ENCODE assay signal across 11 cellular contexts in the genomic region with DNA sequence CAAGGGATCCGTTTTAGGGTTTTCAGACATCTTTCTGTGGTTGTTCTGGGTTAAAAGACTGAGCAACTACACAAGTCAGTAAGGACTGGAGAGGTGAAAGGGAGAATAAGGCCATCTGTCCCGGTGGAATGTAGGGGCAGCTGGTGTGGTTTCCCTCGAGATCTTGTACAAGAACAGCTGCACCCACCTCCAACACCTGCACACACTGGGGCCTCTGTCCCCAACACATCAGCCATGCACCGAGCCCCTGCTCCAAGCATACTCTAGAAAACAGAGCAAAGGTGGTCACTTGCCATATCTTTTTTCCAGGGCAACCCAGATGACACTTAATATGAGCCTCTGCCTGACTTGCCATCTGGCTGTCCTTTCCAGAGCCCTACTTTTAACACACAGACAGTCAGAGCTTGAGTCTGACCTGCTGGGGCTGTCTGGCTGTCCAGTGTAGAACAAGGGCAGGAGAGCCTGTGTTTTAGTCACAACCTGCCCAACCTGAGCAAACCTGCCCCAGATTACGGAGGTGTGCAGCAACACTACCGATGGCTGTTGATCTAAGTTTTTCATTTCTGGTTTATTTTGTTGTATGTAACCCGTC. TPM values are rescaled to one million over a fixed set of nuclear protein-coding genes. Genes with fewer than 3 reads are reported as not detected.
DNase-seq lines count a peak whose midpoint lies in the region; ATAC-seq and TF ChIP-seq lines count a peak whose summit lies in the region.
"Had no signal": no experiment of that assay in that cellular context is flagged by ENCODE, and none has a peak within 500 bp of the region (broad histone marks: within the 10 kb centered on the region; RNA-seq: fewer than 3 reads in every experiment).

No MANE protein-coding gene starts in this region.

- H3K27me3 ChIP-seq in GM23338 (ENCODE audit: insufficient read depth): no peaks in the 10 kb centered on the region
- no peaks in the 10 kb centered on the region for H3K27me3 ChIP-seq in adrenal gland

- H3F3A ChIP-seq in GM23338 (replicated peaks; ENCODE audit: low read depth): no peaks in the 10 kb centered on the region

- no peaks in the 10 kb centered on the region for H3K9me3 ChIP-seq in adrenal gland (replicated peaks in 1 of 3)

- H3K27me3 Mint-ChIP-seq in GM23338 (ENCODE audit: insufficient read depth, low read depth, poor library complexity) (peaks cover 8% of the 10 kb centered on the region), nephron (ENCODE audit: low read depth) (no peaks in the 10 kb centered on the region)

- H3K79me2 ChIP-seq in GM23338 (replicated peaks; ENCODE audit: insufficient read depth): no peaks in the 10 kb centered on the region

- intact Hi-C loops in adrenal gland (cut with DNase I): no loop called here

- H3K9me3 Mint-ChIP-seq in GM23338 (no peaks in the 10 kb centered on the region), nephron (no peaks in the 10 kb centered on the region)

- H3K27ac Mint-ChIP-seq in GM23338 (peak overlapping the region; percentile 87), nephron (peak overlapping the region in 2 of 3 experiments; percentile 2 to 63)

- H3K36me3 Mint-ChIP-seq in GM23338 (ENCODE audit: low read depth) (peaks cover 12% of the 10 kb centered on the region), nephron (ENCODE audit: low read depth) (peaks cover 48% of the 10 kb centered on the region)

- H2AFZ ChIP-seq in GM23338: no peak overlapping the region

- TF ChIP-seq CTCF in GM23338 (conservative IDR thresholded peaks at IDR 0.05; ENCODE audit: low read depth in 2 of 2) (no peak), adrenal gland (IDR thresholded peaks at IDR 0.05) (no peak), nephron (IDR thresholded peaks at IDR 0.05; ENCODE audit: unreplicated experiment in 3 of 3) (no peak)

- H3K36me3 ChIP-seq in GM23338 (ENCODE audit: insufficient read depth): no peaks in the 10 kb centered on the region
- peaks cover 0 to 95% of the 10 kb centered on the region in 2 donors for H3K36me3 ChIP-seq in adrenal gland (replicated peaks in 1 of 2)

- no peak overlapping the region for H3K4me2 ChIP-seq in GM23338

- H3K4me3 ChIP-seq in GM23338 (no peak overlapping the region), adrenal gland (no peak overlapping the region)

- ATAC-seq in GM23338 (no peak), HG02678 (IDR thresholded peaks at IDR 0.05; ENCODE audit: unreplicated experiment) (no peak), GM21723 (IDR thresholded peaks at IDR 0.05; ENCODE audit: unreplicated experiment) (no peak)

- no peaks in the 10 kb centered on the region for H4K20me1 ChIP-seq in GM23338 (replicated peaks; ENCODE audit: insufficient read depth)

- 48 to 64% (median 59%) methylated on average over 7 of the region's 7 CpGs for WGBS in adrenal gland, 4 donors

- peaks cover 6% of the 10 kb centered on the region for H3K4me1 Mint-ChIP-seq in GM23338
- peaks cover 12% of the 10 kb centered on the region for H3K4me1 Mint-ChIP-seq in nephron

- TF ChIP-seq POLR2A in adrenal gland (IDR thresholded peaks at IDR 0.05): no peak

- DNase-seq in GM23338 (ENCODE audit: low spot score): no peak
- no peak for DNase-seq in adrenal gland
- no peak for DNase-seq in activated CD4-positive, alpha-beta T cell treated with anti-CD3 and anti-CD28 coated beads for 4 hours
- DNase-seq: activated CD4-positive, alpha-beta T cell treated with anti-CD3 and anti-CD28 coated beads for 48 hours; effector CD8-positive, alpha-beta T cell; hippocampal formation; MM.1S; NCI-H510A had no signal

- H3K27ac ChIP-seq in GM23338 (ENCODE audit: low read depth) (peak overlapping the region; percentile 66; the same call in 1 of the 2 replicates), adrenal gland (peak overlapping the region; percentile 54 to 90 (median 80))

- H3K4me1 ChIP-seq in GM23338 (ENCODE audit: insufficient read depth) (no peaks in the 10 kb centered on the region), adrenal gland (replicated peaks in 1 of 2) (peaks cover 16 to 20% of the 10 kb centered on the region in 2 donors)

- H3K4me3 Mint-ChIP-seq in GM23338 (no peak overlapping the region), nephron (no peak overlapping the region)

- H3K9me2 ChIP-seq in GM23338 (ENCODE audit: insufficient read depth): no peaks in the 10 kb centered on the region

TF ChIP-seq in GM23338, 12 proteins besides CTCF, POLR2A, EP300 and RAD21 (continues in another document):
- TF ChIP-seq ZNF331 (CRISPR knock-in tag; IDR thresholded peaks at IDR 0.05; ENCODE audit: low read depth) (no peak), CREB1 (CRISPR knock-in tag; IDR thresholded peaks at IDR 0.05; ENCODE audit: low read depth) (no peak)
- TF ChIP-seq, protein P1, sequence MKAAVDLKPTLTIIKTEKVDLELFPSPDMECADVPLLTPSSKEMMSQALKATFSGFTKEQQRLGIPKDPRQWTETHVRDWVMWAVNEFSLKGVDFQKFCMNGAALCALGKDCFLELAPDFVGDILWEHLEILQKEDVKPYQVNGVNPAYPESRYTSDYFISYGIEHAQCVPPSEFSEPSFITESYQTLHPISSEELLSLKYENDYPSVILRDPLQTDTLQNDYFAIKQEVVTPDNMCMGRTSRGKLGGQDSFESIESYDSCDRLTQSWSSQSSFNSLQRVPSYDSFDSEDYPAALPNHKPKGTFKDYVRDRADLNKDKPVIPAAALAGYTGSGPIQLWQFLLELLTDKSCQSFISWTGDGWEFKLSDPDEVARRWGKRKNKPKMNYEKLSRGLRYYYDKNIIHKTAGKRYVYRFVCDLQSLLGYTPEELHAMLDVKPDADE (IDR thresholded peaks at IDR 0.05): no peak

RNA-seq across cellular contexts. Expression of a gene that starts 12.2 kb away (rescaled TPM):
- 3.5 and 17.1 TPM in 2 replicates for total RNA-seq in GM23338 (2014; rRNA removed; shearing (Covaris generic))
- polyA plus RNA-seq in GM23338 (2016; fragmentation: Nextera tagmentation; extraction: Ambion mirVana) (8.0 and 8.2 TPM in 2 replicates), adrenal gland (10 to 100 TPM; 26.5 to 83.3 (median 46.2) TPM)
- total RNA-seq in adrenal gland: 10 to 100 TPM; 52.3 to 94.6 (median 68.5) TPM

RNA-seq across cellular contexts. Expression of a gene that starts 17.0 kb away (rescaled TPM):
- total RNA-seq in GM23338 (2014; rRNA removed; shearing (Covaris generic)): 9.1 and 19.0 TPM in 2 replicates
- polyA plus RNA-seq in GM23338 (2016; fragmentation: Nextera tagmentation; extraction: Ambion mirVana): 16.0 and 17.4 TPM in 2 replicates
- total RNA-seq in adrenal gland: 10 to 100 TPM; 14.6 to 40.2 (median 25.0) TPM
- polyA plus RNA-seq in adrenal gland: 10 to 100 TPM; 19.9 to 31.5 (median 30.4) TPM

RNA-seq across cellular contexts. Expression of a gene that starts 19.8 kb away (rescaled TPM):
- 86.8 and 87.5 TPM in 2 replicates for total RNA-seq in GM23338 (2014; rRNA removed; shearing (Covaris generic))
- polyA plus RNA-seq in GM23338 (2016; fragmentation: Nextera tagmentation; extraction: Ambion mirVana): 35.9 and 40.2 TPM in 2 replicates
- total RNA-seq in adrenal gland: 100 to 1,000 TPM in 1 of 8 donors, 10 to 100 TPM in 7; 32.2 to 114 (median 54.2) TPM
- polyA plus RNA-seq in adrenal gland: 10 to 100 TPM; 28.1 to 82.1 (median 71.1) TPM

RNA-seq across cellular contexts. Expression of a gene that starts 31.0 kb away (rescaled TPM):
- 14.4 and 18.6 TPM in 2 replicates for total RNA-seq in GM23338 (2014; rRNA removed; shearing (Covaris generic))
- polyA plus RNA-seq in GM23338 (2016; fragmentation: Nextera tagmentation; extraction: Ambion mirVana) (2.7 and 3.1 TPM in 2 replicates), adrenal gland (10 to 100 TPM in 2 of 3 donors, 1 to 10 TPM in 1; 2.3 to 32.9 (median 19.5) TPM)
- total RNA-seq in adrenal gland: 10 to 100 TPM; 15.3 to 82.3 (median 27.7) TPM

RNA-seq across cellular contexts. Expression of a gene that starts 39.4 kb away (rescaled TPM):
- 16.4 and 17.1 TPM in 2 replicates for total RNA-seq in GM23338 (2014; rRNA removed; shearing (Covaris generic))
- polyA plus RNA-seq in GM23338 (2016; fragmentation: Nextera tagmentation; extraction: Ambion mirVana) (10.8 and 14.3 TPM in 2 replicates), adrenal gland (10 to 100 TPM in 2 of 3 donors, 1 to 10 TPM in 1; 7.7 to 17.4 (median 13.5) TPM)
- 10 to 100 TPM in 7 of 8 donors, 1 to 10 TPM in 1; 8.1 to 38.7 (median 19.7) TPM for total RNA-seq in adrenal gland
